9 cellular contexts compared by ENCODE assay signal in genomic region chr17:34230342-34230741, GRCh38. TPM values are rescaled to one million over a fixed set of nuclear protein-coding genes. Genes with fewer than 3 reads are reported as not detected.
"Had no signal": no experiment of that assay in that cellular context is flagged by ENCODE, and none has a peak within 500 bp of the region (broad histone marks: within the 10 kb centered on the region; RNA-seq: fewer than 3 reads in every experiment).

No MANE protein-coding gene starts in this region.

- H3K4me3 ChIP-seq: GM23338 had no signal

- ATAC-seq: GM23338 had no signal

- FAIRE-seq: H1, H54, HTR-8/SVneo had no signal

- H2AFZ ChIP-seq: GM23338 had no signal

- H3K4me2 ChIP-seq: GM23338 had no signal

- DNase-seq: H9, HCEC 1CT, KG1 had no signal

RNA-seq across cellular contexts. Expression of gene CCL2, which starts 24.7 kb away (rescaled TPM):
- total RNA-seq: HT-29 had no signal
- polyA plus RNA-seq: IgD-negative memory B cell had no signal

RNA-seq across cellular contexts. Expression of gene CCL7, which starts 39.7 kb away (rescaled TPM):
- total RNA-seq: GM23338, H1, H9, HT-29 had no signal
- polyA plus RNA-seq: GM23338, H1, IgD-negative memory B cell had no signal

RNA-seq across cellular contexts. Expression of gene CCL11, which starts 55.2 kb away (rescaled TPM):
- total RNA-seq: GM23338, H1, H9, HT-29 had no signal
- polyA plus RNA-seq: GM23338, H1, IgD-negative memory B cell had no signal
